ENCODE assay signal across 21 cellular contexts in the genomic region with DNA sequence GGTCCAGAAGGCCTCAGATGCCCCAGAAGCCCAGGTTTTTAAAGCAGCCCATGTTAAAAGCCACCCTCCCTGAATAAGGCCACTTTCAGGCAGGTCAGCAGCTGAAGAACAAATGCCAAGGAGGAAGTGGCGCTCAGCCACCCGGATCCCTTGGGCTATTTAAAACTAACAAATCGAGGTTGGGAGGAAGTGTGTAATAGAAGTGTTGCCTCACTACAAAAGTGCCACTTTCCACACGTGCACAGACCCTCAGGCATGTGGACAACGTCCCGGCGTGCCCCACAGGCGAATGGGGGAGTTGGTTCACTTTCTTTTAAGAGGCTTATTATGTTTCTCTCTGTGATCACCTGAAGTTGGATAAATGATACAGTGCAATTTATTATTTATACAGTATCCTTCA.
"Had no signal": no experiment of that assay in that cellular context is flagged by ENCODE, and none has a peak within 500 bp of the region (broad histone marks: within the 10 kb centered on the region; RNA-seq: fewer than 3 reads in every experiment).

No MANE protein-coding gene starts in this region.

- FAIRE-seq: astrocyte, endothelial cell of umbilical vein had no signal

- H3K4me1 ChIP-seq: adrenal gland, breast epithelium, esophagus muscularis mucosa, thyroid gland had no signal

- H3K9me3 ChIP-seq: adrenal gland, esophagus muscularis mucosa, ovary, thyroid gland had no signal

- H3K4me2 ChIP-seq: hepatocyte, smooth muscle cell had no signal

- H3K4me3 ChIP-seq: adrenal gland, breast epithelium, esophagus muscularis mucosa, hepatocyte, ovary, smooth muscle cell, thyroid gland had no signal

- H3K79me2 ChIP-seq: hepatocyte had no signal

- ATAC-seq: natural killer cell, sciatic nerve had no signal

- H3K27me3 ChIP-seq: adrenal gland, hepatocyte, ovary, thyroid gland had no signal

- DNase-seq: activated CD4-positive, CD25-positive, alpha-beta regulatory T cell treated with anti-CD3 and anti-CD28 coated beads, Interleukin-2, amount 50 U/mL, for 72 hours; activated CD8-positive, alpha-beta memory T cell treated with anti-CD3 and anti-CD28 coated beads for 24 hours; activated CD8-positive, alpha-beta memory T cell treated with anti-CD3 and anti-CD28 coated beads, Interleukin-2, amount 50 U/mL, for 48 hours; activated gamma-delta T cell; activated T-cell treated with anti-CD3 and anti-CD28 coated beads, Interleukin-2, amount 50 U/mL, for 48 hours; adrenal gland; effector memory CD4-positive, alpha-beta T cell; mesendoderm; natural killer cell; ovary; stimulated activated CD8-positive, alpha-beta memory T cell treated with anti-CD3 and anti-CD28 coated beads, Interleukin-4, amount 100 ng/mL, for 48 hours; stimulated activated naive CD4-positive, alpha-beta T cell; thyroid gland had no signal

- H3K36me3 ChIP-seq: adrenal gland, breast epithelium, esophagus muscularis mucosa, ovary, thyroid gland had no signal

- H2AFZ ChIP-seq: hepatocyte had no signal

- H3K27ac ChIP-seq: adrenal gland, breast epithelium, esophagus muscularis mucosa, hepatocyte, ovary, thyroid gland, VCaP had no signal
